11 cellular contexts compared by ENCODE assay signal in the genomic region with DNA sequence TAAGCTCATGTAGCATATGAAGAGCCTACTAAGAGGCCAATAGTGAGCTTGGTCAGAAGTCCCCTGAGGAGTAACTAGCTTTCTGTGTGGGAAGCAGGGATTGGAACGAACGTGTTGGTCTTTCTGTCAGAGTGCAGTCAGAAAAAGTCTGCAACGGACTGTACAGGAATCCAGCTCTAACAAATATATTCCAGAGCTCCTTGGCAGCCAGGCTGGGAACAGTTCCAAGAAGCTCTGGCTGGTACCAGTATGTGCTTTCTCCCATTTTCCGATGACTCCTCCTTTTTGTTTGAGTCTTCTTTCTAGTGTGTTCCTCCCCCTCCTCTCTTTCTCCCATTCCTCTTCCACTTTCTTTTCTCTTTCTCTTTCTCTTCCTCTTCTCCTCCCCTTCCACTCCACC. TPM values are rescaled to one million over a fixed set of nuclear protein-coding genes. Genes with fewer than 3 reads are reported as not detected.
DNase-seq lines count a peak whose midpoint lies in the region; ATAC-seq and TF ChIP-seq lines count a peak whose summit lies in the region.
"Had no signal": no experiment of that assay in that cellular context is flagged by ENCODE, and none has a peak within 500 bp of the region (broad histone marks: within the 10 kb centered on the region; RNA-seq: fewer than 3 reads in every experiment).

No MANE protein-coding gene starts in this region.

- H3K4me2 ChIP-seq in smooth muscle cell = peak overlapping the region; percentile 74
- no peak overlapping the region for H3K4me2 ChIP-seq in PC-9

- H3K27ac ChIP-seq in right lobe of liver = peak overlapping the region in 1 of 3 donors; percentile 17
- peak overlapping the region; percentile 73 for H3K27ac ChIP-seq in smooth muscle cell (ENCODE audit: low read depth)
- H3K27ac ChIP-seq in naive thymus-derived CD4-positive, alpha-beta T cell (ENCODE audit: low read depth, low read length) = no peak overlapping the region
- no peak overlapping the region for H3K27ac ChIP-seq in PC-9
- H3K27ac ChIP-seq: WERI-Rb-1 had no signal

- POLR2A ChIA-PET in naive thymus-derived CD4-positive, alpha-beta T cell (lab: Charles Lee) = no interaction called here
- POLR2A ChIA-PET in PC-9 (lab: Charles Lee; ENCODE audit: unreplicated experiment) = interaction anchor here (0.5 kb wide), 1 partner anchor 110 kb away, joined by 6 read pairs; no protein-coding TSS in a partner anchor

- peaks cover 88% of the 10 kb centered on the region for H3K36me3 Mint-ChIP-seq in dendritic cell treated with granulocyte-macrophage colony-stimulating factor and Interleukin-4, amounts not matched to agents 40 ng/mL and 50 ng/mL, for 4 days (ENCODE audit: low read depth)
- peaks cover 11 to 83% (median 51%) of the 10 kb centered on the region in 5 donors for H3K36me3 Mint-ChIP-seq in naive thymus-derived CD4-positive, alpha-beta T cell

- BruUV-seq in PC-9 (replicated peaks; lab: Mats Ljungman, UMichigan) = no TSS peak

- no peaks in the 10 kb centered on the region for H4K20me1 ChIP-seq in smooth muscle cell (ENCODE audit: low read depth)
- H4K20me1 ChIP-seq in PC-9 (ENCODE audit: insufficient read depth) = no peaks in the 10 kb centered on the region

- H3K9me3 Mint-ChIP-seq in dendritic cell treated with granulocyte-macrophage colony-stimulating factor and Interleukin-4, amounts not matched to agents 40 ng/mL and 50 ng/mL, for 4 days = no peaks in the 10 kb centered on the region
- H3K9me3 Mint-ChIP-seq in naive thymus-derived CD4-positive, alpha-beta T cell = no peaks in the 10 kb centered on the region
- H3K9me3 Mint-ChIP-seq: activated naive CD8-positive, alpha-beta T cell treated with anti-CD3 and anti-CD28 coated beads, Interleukin-2, amount 10 ng/mL, durations not matched to agents 7 days and 5 days had no signal

- H3K36me3 ChIP-seq in right lobe of liver = no peaks in the 10 kb centered on the region
- H3K36me3 ChIP-seq in smooth muscle cell (ENCODE audit: low read depth) = no peaks in the 10 kb centered on the region
- H3K36me3 ChIP-seq in naive thymus-derived CD4-positive, alpha-beta T cell (ENCODE audit: control insufficient read depth in 2 of 3, insufficient read depth in 3 of 3, low read length in 3 of 3) = peaks cover 0 to 14% (median 0%) of the 10 kb centered on the region in 3 experiments
- H3K36me3 ChIP-seq in PC-9 (ENCODE audit: low read depth) = 0 out of 2 replicates have a peak, but pooled peaks cover 13% of the 10 kb centered on the region

- H3K27me3 ChIP-seq in right lobe of liver (no peaks in the 10 kb centered on the region), smooth muscle cell (ENCODE audit: low read depth) (no peaks in the 10 kb centered on the region), PC-9 (ENCODE audit: insufficient read depth, low read depth) (no peaks in the 10 kb centered on the region)
- no peaks in the 10 kb centered on the region for H3K27me3 ChIP-seq in naive thymus-derived CD4-positive, alpha-beta T cell (ENCODE audit: control insufficient read depth in 2 of 2, insufficient read depth in 2 of 2, low read length in 2 of 2)

- DNase-seq in LNCaP clone FGC (ENCODE audit: low read depth) (peak; percentile 46), right lobe of liver (peak in 1 of 3 donors; percentile 71), smooth muscle cell (lab: John Stamatoyannopoulos, UW; ENCODE audit: unreplicated experiment) (no peak), PC-9 (no peak)
- no peak for DNase-seq in naive thymus-derived CD4-positive, alpha-beta T cell
- DNase-seq: activated naive CD8-positive, alpha-beta T cell treated with anti-CD3 and anti-CD28 coated beads, Interleukin-2, amount 10 ng/mL, durations not matched to agents 7 days and 5 days; NCI-H748 treated with DMSO at 0.1 percent for 48 hours; WERI-Rb-1 had no signal

- H3K27me3 Mint-ChIP-seq in dendritic cell treated with granulocyte-macrophage colony-stimulating factor and Interleukin-4, amounts not matched to agents 40 ng/mL and 50 ng/mL, for 4 days = no peaks in the 10 kb centered on the region
- no peaks in the 10 kb centered on the region for H3K27me3 Mint-ChIP-seq in naive thymus-derived CD4-positive, alpha-beta T cell
- H3K27me3 Mint-ChIP-seq: activated naive CD8-positive, alpha-beta T cell treated with anti-CD3 and anti-CD28 coated beads, Interleukin-2, amount 10 ng/mL, durations not matched to agents 7 days and 5 days had no signal

- no peaks in the 10 kb centered on the region for H3K9me3 ChIP-seq in right lobe of liver
- H3K9me3 ChIP-seq in smooth muscle cell (replicated peaks; ENCODE audit: low read depth) = no peaks in the 10 kb centered on the region
- no peaks in the 10 kb centered on the region for H3K9me3 ChIP-seq in naive thymus-derived CD4-positive, alpha-beta T cell (ENCODE audit: control insufficient read depth in 2 of 3, low read length in 3 of 3)
- H3K9me3 ChIP-seq in PC-9 (ENCODE audit: insufficient read depth, low read depth) = no peaks in the 10 kb centered on the region

- intact Hi-C loops in dendritic cell treated with granulocyte-macrophage colony-stimulating factor and Interleukin-4, amounts not matched to agents 40 ng/mL and 50 ng/mL, for 4 days (cut with micrococcal nuclease) = no loop called here
- intact Hi-C loops in right lobe of liver (cut with DNase I) = no loop called here
- intact Hi-C loops in naive thymus-derived CD4-positive, alpha-beta T cell (cut with micrococcal nuclease) = no loop called here
- intact Hi-C loops in PC-9 (cut with micrococcal nuclease; ENCODE audit: unreplicated experiment) = no loop called here

- peaks cover 14% of the 10 kb centered on the region for H3K4me1 Mint-ChIP-seq in dendritic cell treated with granulocyte-macrophage colony-stimulating factor and Interleukin-4, amounts not matched to agents 40 ng/mL and 50 ng/mL, for 4 days (ENCODE audit: low read depth)
- peaks cover 0 to 23% (median 0%) of the 10 kb centered on the region in 7 donors for H3K4me1 Mint-ChIP-seq in naive thymus-derived CD4-positive, alpha-beta T cell

- H3K4me3 ChIP-seq in LNCaP clone FGC (ENCODE audit: low read depth, low read length) (no peak overlapping the region), right lobe of liver (no peak overlapping the region), smooth muscle cell (no peak overlapping the region), PC-9 (no peak overlapping the region)
- H3K4me3 ChIP-seq in naive thymus-derived CD4-positive, alpha-beta T cell (ENCODE audit: low read length) = no peak overlapping the region

- no peak overlapping the region for H3K9ac ChIP-seq in smooth muscle cell (ENCODE audit: low read depth)

- peak overlapping the region; percentile 13 for H3K27ac Mint-ChIP-seq in dendritic cell treated with granulocyte-macrophage colony-stimulating factor and Interleukin-4, amounts not matched to agents 40 ng/mL and 50 ng/mL, for 4 days
- H3K27ac Mint-ChIP-seq in naive thymus-derived CD4-positive, alpha-beta T cell = no peak overlapping the region
- H3K27ac Mint-ChIP-seq: activated naive CD8-positive, alpha-beta T cell treated with anti-CD3 and anti-CD28 coated beads, Interleukin-2, amount 10 ng/mL, durations not matched to agents 7 days and 5 days had no signal

- CTCF ChIA-PET in naive thymus-derived CD4-positive, alpha-beta T cell (lab: Charles Lee) = interaction anchor here (0.7 kb wide), 1 partner anchor 24 kb away, joined by 4 read pairs; no protein-coding TSS in a partner anchor
- CTCF ChIA-PET in PC-9 (lab: Charles Lee) = no interaction called here

- TF ChIP-seq POLR2A in right lobe of liver (IDR thresholded peaks at IDR 0.05) = no peak

- H2AFZ ChIP-seq in smooth muscle cell (ENCODE audit: low read depth) (peak overlapping the region; percentile 28), PC-9 (no peak overlapping the region)

- 39% methylated on average over 4 of the region's 4 CpGs for WGBS in right lobe of liver (ENCODE audit: insufficient coverage, low coverage, low lambda C conversion rate, missing lambda C conversion rate)
- 26% methylated on average over 4 of the region's 4 CpGs for WGBS in smooth muscle cell (ENCODE audit: low lambda C conversion rate)

- H3F3A ChIP-seq in smooth muscle cell (ENCODE audit: low read depth) = peaks cover 13% of the 10 kb centered on the region
- H3F3A ChIP-seq in PC-9 (ENCODE audit: insufficient read depth, low read depth) = no peaks in the 10 kb centered on the region

- no peak for TF ChIP-seq CTCF in LNCaP clone FGC (IDR thresholded peaks at IDR 0.05; ENCODE audit: control insufficient read depth, extremely low read depth, insufficient read depth)
- TF ChIP-seq CTCF in right lobe of liver (IDR thresholded peaks at IDR 0.05) = no peak
- no peak for TF ChIP-seq CTCF in smooth muscle cell (IDR thresholded peaks at IDR 0.05; ENCODE audit: borderline replicate concordance, insufficient read depth, poor library complexity, severe bottlenecking)
- no peak for TF ChIP-seq CTCF in PC-9 (conservative IDR thresholded peaks at IDR 0.05)

- ATAC-seq in right lobe of liver (peak; percentile 53 to 69 (median 60)), HG03097 (IDR thresholded peaks at IDR 0.05; ENCODE audit: low FRiP score, unreplicated experiment) (no peak), GM18907 (IDR thresholded peaks at IDR 0.05; ENCODE audit: unreplicated experiment) (no peak)
- no peak for ATAC-seq in naive thymus-derived CD4-positive, alpha-beta T cell

- H3K4me1 ChIP-seq in right lobe of liver (peaks cover 0 to 18% (median 7%) of the 10 kb centered on the region in 4 donors), smooth muscle cell (ENCODE audit: low read depth) (peaks cover 18% of the 10 kb centered on the region), PC-9 (replicated peaks; ENCODE audit: insufficient read depth) (no peaks in the 10 kb centered on the region)
- no peaks in the 10 kb centered on the region for H3K4me1 ChIP-seq in naive thymus-derived CD4-positive, alpha-beta T cell (ENCODE audit: control insufficient read depth in 2 of 2, insufficient read depth in 2 of 2, low read length in 2 of 2)

- no peaks in the 10 kb centered on the region for H3K9me2 ChIP-seq in PC-9 (ENCODE audit: insufficient read depth)

- H3K79me2 ChIP-seq in smooth muscle cell (ENCODE audit: low read depth) = no peaks in the 10 kb centered on the region
- H3K79me2 ChIP-seq in PC-9 (ENCODE audit: low read depth) = no peaks in the 10 kb centered on the region

- no peak overlapping the region for H3K4me3 Mint-ChIP-seq in dendritic cell treated with granulocyte-macrophage colony-stimulating factor and Interleukin-4, amounts not matched to agents 40 ng/mL and 50 ng/mL, for 4 days
- no peak overlapping the region for H3K4me3 Mint-ChIP-seq in naive thymus-derived CD4-positive, alpha-beta T cell
- H3K4me3 Mint-ChIP-seq: activated naive CD8-positive, alpha-beta T cell treated with anti-CD3 and anti-CD28 coated beads, Interleukin-2, amount 10 ng/mL, durations not matched to agents 7 days and 5 days had no signal

RNA-seq across cellular contexts. Expression of gene TTLL5, which starts 59.8 kb away (rescaled TPM):
- total RNA-seq in right lobe of liver = 10 to 100 TPM in 4 of 6 experiments, 1 to 10 TPM in 2; 7.4 to 13.8 (median 11.9) TPM
- 28.4 and 38.0 TPM in 2 replicates for total RNA-seq in smooth muscle cell
- polyA plus RNA-seq in smooth muscle cell = 12.6 and 16.2 TPM in 2 replicates
- total RNA-seq in naive thymus-derived CD4-positive, alpha-beta T cell = 10 to 100 TPM; 21.0 to 31.4 (median 21.6) TPM
- 10 to 100 TPM in 1 of 2 donors, 1 to 10 TPM in 1; 7.8 to 15.6 TPM for polyA plus RNA-seq in naive thymus-derived CD4-positive, alpha-beta T cell
- 60.3 and 75.3 TPM in 2 replicates for total RNA-seq in PC-9 (2021)

Comparison
In these comparisons a context has a peak if more than half of its experiments do, and no peak if none do; other contexts are left out.
1. ATAC-seq: peak in right lobe of liver (4 of 4); none in naive thymus-derived CD4-positive, alpha-beta T cell (single experiment), HG03097 (single experiment) and GM18907 (single experiment).